Comparison of ENCODE assay signal across 19 cellular contexts in genomic region chr7:68411742-68412141, GRCh38.
DNase-seq lines count a peak whose midpoint lies in the region.
"Had no signal": no experiment of that assay in that cellular context is flagged by ENCODE, and none has a peak within 500 bp of the region (broad histone marks: within the 10 kb centered on the region; RNA-seq: fewer than 3 reads in every experiment).

No MANE protein-coding gene starts in this region.

- DNase-seq in D341Med (ENCODE audit: low spot score) (peak; percentile 67), NCI-H1436 (lab: John Stamatoyannopoulos, UW) (peak; percentile 65), NCI-H510A treated with DMSO at 0.1 percent for 48 hours (lab: John Stamatoyannopoulos, UW) (peak; percentile 3), SK-N-DZ (ENCODE audit: low spot score) (peak; percentile 92), NAMALWA (ENCODE audit: low spot score) (no peak), AG08396 (ENCODE audit: low spot score) (no peak)
- no peak for DNase-seq in stimulated activated CD4-positive, alpha-beta T cell treated with anti-CD3 and anti-CD28 coated beads, Interleukin-15, amount 100 ng/mL, for 24 hours
- DNase-seq: activated CD8-positive, alpha-beta T cell treated with anti-CD3 and anti-CD28 coated beads, Interleukin-2, amount 10 ng/mL, durations not matched to agents 7 days and 5 days; CD4-positive, alpha-beta T cell; colonic mucosa; effector memory CD4-positive, alpha-beta T cell; HCEC 1CT; left ventricle myocardium inferior; NCI-H1694; NCI-H446 treated with DMSO at 0.1 percent for 48 hours; stimulated activated CD4-positive, alpha-beta T cell treated with anti-CD3 and anti-CD28 coated beads, Interleukin-12 subunit alpha, Interleukin-12 subunit beta, amount 100 ng/mL, for 4 hours; stimulated activated CD4-positive, alpha-beta T cell treated with anti-CD3 and anti-CD28 coated beads, Interleukin-4, amount 100 ng/mL, for 4 hours; stimulated activated naive B cell treated with anti-CD40 and anti-IgM and Interleukin-4, amounts not matched to agents 10 μg/mL and 1 μg/mL and 100 μg/mL, for 72 hours; upper lobe of right lung had no signal

Comparison
In these comparisons a context has a peak if more than half of its experiments do, and no peak if none do; other contexts are left out.
1. DNase-seq: peak in D341Med (single experiment), NCI-H1436 (single experiment), NCI-H510A treated with DMSO at 0.1 percent for 48 hours (single experiment) and SK-N-DZ (single experiment); none in NAMALWA (single experiment), stimulated activated CD4-positive, alpha-beta T cell treated with anti-CD3 and anti-CD28 coated beads, Interleukin-15, amount 100 ng/mL, for 24 hours (single experiment) and AG08396 (single experiment).